In the genomic region with DNA sequence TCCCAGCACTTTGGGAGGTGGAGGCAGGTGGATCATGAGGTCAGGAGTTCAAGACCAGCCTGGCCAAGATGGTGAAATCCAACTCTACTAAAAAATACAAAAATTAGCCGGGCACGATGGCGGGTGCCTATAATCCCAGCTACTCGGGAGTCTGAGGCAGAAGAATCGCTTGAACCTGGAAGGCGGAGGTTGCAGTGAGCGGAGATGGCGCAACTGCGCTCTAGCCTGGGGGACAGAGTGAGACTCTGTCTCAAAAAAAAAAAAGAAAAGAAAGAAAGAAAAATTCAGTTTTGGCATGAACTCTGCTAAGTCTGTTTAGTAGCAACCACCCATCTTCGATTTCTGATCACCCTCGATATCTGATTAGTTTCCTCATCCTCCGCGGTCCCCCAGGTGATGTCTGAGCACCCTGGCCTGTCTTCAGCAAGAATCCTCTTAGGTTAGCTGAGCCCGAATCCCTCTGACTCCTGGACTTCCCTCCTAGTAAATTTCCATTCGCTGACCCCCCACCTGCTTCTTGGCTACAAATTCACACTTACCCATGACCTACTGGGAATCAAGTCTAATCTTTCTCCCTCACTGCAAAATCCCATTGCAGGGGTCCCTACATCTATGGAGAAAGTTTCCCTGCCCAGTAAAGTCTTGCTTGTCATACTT, we compare ENCODE assay signal across 1 cellular context.
TF ChIP-seq lines count a peak whose summit lies in the region.

No MANE protein-coding gene starts in this region.

TF ChIP-seq in HCT116, 20 proteins besides CTCF, POLR2A, EP300 and RAD21 (continued from another document):
- TF ChIP-seq, protein P1, sequence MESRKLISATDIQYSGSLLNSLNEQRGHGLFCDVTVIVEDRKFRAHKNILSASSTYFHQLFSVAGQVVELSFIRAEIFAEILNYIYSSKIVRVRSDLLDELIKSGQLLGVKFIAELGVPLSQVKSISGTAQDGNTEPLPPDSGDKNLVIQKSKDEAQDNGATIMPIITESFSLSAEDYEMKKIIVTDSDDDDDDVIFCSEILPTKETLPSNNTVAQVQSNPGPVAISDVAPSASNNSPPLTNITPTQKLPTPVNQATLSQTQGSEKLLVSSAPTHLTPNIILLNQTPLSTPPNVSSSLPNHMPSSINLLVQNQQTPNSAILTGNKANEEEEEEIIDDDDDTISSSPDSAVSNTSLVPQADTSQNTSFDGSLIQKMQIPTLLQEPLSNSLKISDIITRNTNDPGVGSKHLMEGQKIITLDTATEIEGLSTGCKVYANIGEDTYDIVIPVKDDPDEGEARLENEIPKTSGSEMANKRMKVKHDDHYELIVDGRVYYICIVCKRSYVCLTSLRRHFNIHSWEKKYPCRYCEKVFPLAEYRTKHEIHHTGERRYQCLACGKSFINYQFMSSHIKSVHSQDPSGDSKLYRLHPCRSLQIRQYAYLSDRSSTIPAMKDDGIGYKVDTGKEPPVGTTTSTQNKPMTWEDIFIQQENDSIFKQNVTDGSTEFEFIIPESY (IDR thresholded peaks at IDR 0.05; ENCODE audit: extremely low read depth, insufficient replicate concordance, low read length): no peak
- TF ChIP-seq TCF7L2 (IDR thresholded peaks at IDR 0.05; ENCODE audit: borderline replicate concordance, extremely low read depth, insufficient read depth, insufficient read length) (no peak), ELF1 (IDR thresholded peaks at IDR 0.05; ENCODE audit: borderline replicate concordance, low read depth) (no peak), EZH2 (IDR thresholded peaks at IDR 0.05) (no peak), SP1 (IDR thresholded peaks at IDR 0.05; ENCODE audit: low read depth) (no peak), YY1 (IDR thresholded peaks at IDR 0.05; ENCODE audit: extremely low read depth, insufficient replicate concordance, low read depth, low read length) (no peak), FOSL1 (IDR thresholded peaks at IDR 0.05; ENCODE audit: low read depth) (no peak), ZFX (IDR thresholded peaks at IDR 0.05) (no peak)
- TF ChIP-seq, protein P2, sequence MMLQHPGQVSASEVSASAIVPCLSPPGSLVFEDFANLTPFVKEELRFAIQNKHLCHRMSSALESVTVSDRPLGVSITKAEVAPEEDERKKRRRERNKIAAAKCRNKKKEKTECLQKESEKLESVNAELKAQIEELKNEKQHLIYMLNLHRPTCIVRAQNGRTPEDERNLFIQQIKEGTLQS (IDR thresholded peaks at IDR 0.05): no peak
- TF ChIP-seq, protein P3, sequence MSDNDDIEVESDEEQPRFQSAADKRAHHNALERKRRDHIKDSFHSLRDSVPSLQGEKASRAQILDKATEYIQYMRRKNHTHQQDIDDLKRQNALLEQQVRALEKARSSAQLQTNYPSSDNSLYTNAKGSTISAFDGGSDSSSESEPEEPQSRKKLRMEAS (IDR thresholded peaks at IDR 0.05): no peak
